Comparison of ENCODE assay signal across 21 cellular contexts in genomic region chr3:53708001-53708621, GRCh38.
DNase-seq lines count a peak whose midpoint lies in the region; ATAC-seq and FAIRE-seq lines count a peak whose summit lies in the region.
"Had no signal": no experiment of that assay in that cellular context is flagged by ENCODE, and none has a peak within 500 bp of the region (broad histone marks: within the 10 kb centered on the region; RNA-seq: fewer than 3 reads in every experiment).

No MANE protein-coding gene starts in this region.

- H3K4me3 ChIP-seq in small intestine (ENCODE audit: low read depth in 1 of 2, low read length in 2 of 2): no peak overlapping the region
- H3K4me3 ChIP-seq: adrenal gland, transverse colon had no signal

- peak; percentile 70 for DNase-seq in NCI-H1092 treated with DMSO at 0.1 percent for 48 hours (lab: John Stamatoyannopoulos, UW)
- DNase-seq in NCI-H1092 (lab: John Stamatoyannopoulos, UW): no peak
- DNase-seq in NCI-H510A treated with DMSO at 0.1 percent for 48 hours (lab: John Stamatoyannopoulos, UW): peak; percentile 77
- peak; percentile 48 for DNase-seq in left cardiac atrium
- peak; percentile 28 for DNase-seq in small intestine
- no peak for DNase-seq in pons (ENCODE audit: low spot score)
- DNase-seq in T-helper 2 cell: no peak
- DNase-seq: 8988T; activated CD4-positive, alpha-beta T cell treated with anti-CD3 and anti-CD28 coated beads for 4 hours; activated T-cell treated with anti-CD3 and anti-CD28 coated beads, Interleukin-2, amount 50 U/mL, for 72 hours; erythroblast; Kasumi-1; naive thymus-derived CD8-positive, alpha-beta T cell; NCI-H2081 treated with DMSO at 0.1 percent for 48 hours; PC-3; retina; stimulated activated CD4-positive, alpha-beta T cell treated with anti-CD3 and anti-CD28 coated beads, Interleukin-4, amount 100 ng/mL, for 1 hour; transverse colon had no signal

- H3K27me3 ChIP-seq in small intestine (ENCODE audit: control insufficient read depth in 2 of 2, insufficient read depth in 2 of 2, low read length in 2 of 2): peaks cover 0 to 3% of the 10 kb centered on the region in 2 donors
- H3K27me3 ChIP-seq: adrenal gland, transverse colon had no signal

- WGBS in small intestine, 3 donors: 39 to 59% (median 51%) methylated on average over 4 of the region's 4 CpGs

- no peaks in the 10 kb centered on the region for H3K9me3 ChIP-seq in small intestine (ENCODE audit: control insufficient read depth, low read depth)
- H3K9me3 ChIP-seq: adrenal gland, transverse colon had no signal

- no peaks in the 10 kb centered on the region for H3K36me3 ChIP-seq in small intestine (ENCODE audit: control insufficient read depth in 2 of 2, insufficient read depth in 2 of 2, low read length in 2 of 2)
- H3K36me3 ChIP-seq: transverse colon had no signal

- no peaks in the 10 kb centered on the region for H3K4me1 ChIP-seq in small intestine (ENCODE audit: control insufficient read depth in 2 of 2, insufficient read depth in 1 of 2, low read depth in 1 of 2, low read length in 1 of 2)

- no peak for FAIRE-seq in small intestine (lab: Jason Lieb, UNC)
- FAIRE-seq: GM12892 had no signal

- ATAC-seq in left cardiac atrium (peak; percentile 76 to 88), HG03159 (IDR thresholded peaks at IDR 0.05; ENCODE audit: unreplicated experiment) (no peak)
- ATAC-seq: activated T-cell treated with anti-CD3 and anti-CD28 coated beads, Interleukin-2, amount 50 U/mL, for 72 hours; naive thymus-derived CD8-positive, alpha-beta T cell; PC-3 had no signal

- H3K27ac ChIP-seq in small intestine (ENCODE audit: low read depth in 1 of 2, low read length in 1 of 2): no peak overlapping the region
- H3K27ac ChIP-seq: transverse colon had no signal

- intact Hi-C loops in left cardiac atrium (cut with DNase I): loop anchor here in 1 of 2 donors (2.0 kb wide), 1 partner anchor 137 kb away; no protein-coding TSS in a partner anchor

Comparison
In these comparisons a context has a peak if more than half of its experiments do, and no peak if none do; other contexts are left out.
1. DNase-seq: peak in NCI-H1092 treated with DMSO at 0.1 percent for 48 hours (single experiment), NCI-H510A treated with DMSO at 0.1 percent for 48 hours (single experiment), left cardiac atrium (single experiment) and small intestine (single experiment); none in NCI-H1092 (single experiment), pons (single experiment) and T-helper 2 cell (0 of 5).